33 cellular contexts compared by ENCODE assay signal in genomic region chr4:149072359-149072758, GRCh38.
"Had no signal": no experiment of that assay in that cellular context is flagged by ENCODE, and none has a peak within 500 bp of the region (broad histone marks: within the 10 kb centered on the region; RNA-seq: fewer than 3 reads in every experiment).

No MANE protein-coding gene starts in this region.

- H3K9me3 ChIP-seq: adrenal gland, body of pancreas, breast epithelium had no signal

- H3K4me1 ChIP-seq: adrenal gland, body of pancreas, breast epithelium had no signal

- H3K36me3 ChIP-seq: adrenal gland, brain microvascular endothelial cell, breast epithelium had no signal

- H3K9me3 Mint-ChIP-seq: activated CD4-positive, alpha-beta T cell treated with anti-CD3 and anti-CD28 coated beads, Interleukin-2, amount 10 ng/mL, durations not matched to agents 24 days and 14 days; activated CD8-positive, alpha-beta T cell treated with anti-CD3 and anti-CD28 coated beads for 36 hours; activated T-helper 1 cell treated with anti-CD3 and anti-CD28 coated beads, Interleukin-12 subunit alpha, Interleukin-12 subunit beta, Interleukin-2, Interleukin-4 antibody, amounts not matched to agents 30 ng/mL and 10 ng/mL and 1 ng/mL, durations not matched to agents 14 hours and 24 hours and 36 hours; T-helper 2 cell treated with Interferon-gamma antibody and Interleukin-4, amounts not matched to agents 5 μg/mL and 100 μg/mL, for 36 hours had no signal

- H3K4me3 ChIP-seq: adrenal gland, body of pancreas, breast epithelium had no signal

- H3K27me3 Mint-ChIP-seq: activated B cell treated with CpG ODN at 0.5 μM for 24 hours; activated CD4-positive, alpha-beta memory T cell treated with anti-CD3 and anti-CD28 coated beads for 36 hours; activated CD4-positive, alpha-beta T cell treated with anti-CD3 and anti-CD28 coated beads, Interleukin-2, amount 10 ng/mL, durations not matched to agents 24 days and 14 days; activated CD8-positive, alpha-beta T cell treated with anti-CD3 and anti-CD28 coated beads for 36 hours had no signal

- H3K27ac ChIP-seq: adrenal gland, body of pancreas, brain microvascular endothelial cell, breast epithelium, VCaP had no signal

- H3K27ac Mint-ChIP-seq: activated B cell treated with CpG ODN at 0.5 μM for 24 hours; activated CD4-positive, alpha-beta memory T cell treated with anti-CD3 and anti-CD28 coated beads for 36 hours; activated CD4-positive, alpha-beta T cell treated with anti-CD3 and anti-CD28 coated beads, Interleukin-2, amount 10 ng/mL, durations not matched to agents 24 days and 14 days; activated CD8-positive, alpha-beta T cell treated with anti-CD3 and anti-CD28 coated beads for 36 hours; activated naive CD4-positive, alpha-beta T cell treated with anti-CD3 and anti-CD28 coated beads for 36 hours; activated naive CD4-positive, alpha-beta T cell treated with anti-CD3 and anti-CD28 coated beads, Interleukin-2, amount 50 U/mL, for 72 hours; activated naive CD8-positive, alpha-beta T cell treated with anti-CD3 and anti-CD28 coated beads for 36 hours; activated T-cell treated with anti-CD3 and anti-CD28 coated beads, Interleukin-2, amount 50 U/mL, for 72 hours; activated T-helper 1 cell treated with anti-CD3 and anti-CD28 coated beads, Interleukin-12 subunit alpha, Interleukin-12 subunit beta, Interleukin-2, Interleukin-4 antibody, amounts not matched to agents 30 ng/mL and 10 ng/mL and 1 ng/mL, durations not matched to agents 14 hours and 24 hours and 36 hours; activated T-helper 17 cell treated with anti-CD3 and anti-CD28 coated beads, Interleukin-2, amount 50 U/mL, for 72 hours; T-helper 2 cell treated with Interferon-gamma antibody and Interleukin-4, amounts not matched to agents 5 μg/mL and 100 μg/mL, for 36 hours had no signal

- DNase-seq: activated B cell treated with CpG ODN at 0.5 μM for 24 hours; activated CD4-positive, alpha-beta memory T cell treated with anti-CD3 and anti-CD28 coated beads for 36 hours; activated CD4-positive, alpha-beta T cell treated with anti-CD3 and anti-CD28 coated beads for 4 hours; activated CD4-positive, alpha-beta T cell treated with anti-CD3 and anti-CD28 coated beads, Interleukin-2, amount 10 ng/mL, durations not matched to agents 24 days and 14 days; activated CD4-positive, alpha-beta T cell treated with anti-CD3 and anti-CD28 coated beads, Interleukin-2, amount 50 U/mL, for 1 hour; activated CD4-positive, alpha-beta T cell treated with anti-CD3 and anti-CD28 coated beads, Interleukin-2, amount 50 U/mL, for 4 hours; activated CD4-positive, CD25-positive, alpha-beta regulatory T cell treated with anti-CD3 and anti-CD28 coated beads, Interleukin-2, amount 50 U/mL, for 72 hours; activated CD8-positive, alpha-beta memory T cell treated with anti-CD3 and anti-CD28 coated beads, Interleukin-2, amount 50 U/mL, for 4 hours; activated CD8-positive, alpha-beta T cell treated with anti-CD3 and anti-CD28 coated beads for 36 hours; activated effector memory CD4-positive, alpha-beta T cell treated with anti-CD3 and anti-CD28 coated beads, Interleukin-2, amount 50 U/mL, for 16 hours; activated gamma-delta T cell treated with Interleukin-2 at 50 U/mL for 16 hours; activated naive CD4-positive, alpha-beta T cell; activated naive CD4-positive, alpha-beta T cell treated with anti-CD3 and anti-CD28 coated beads for 36 hours; activated naive CD4-positive, alpha-beta T cell treated with anti-CD3 and anti-CD28 coated beads, Interleukin-2, amount 50 U/mL, for 16 hours; activated naive CD8-positive, alpha-beta T cell treated with anti-CD3 and anti-CD28 coated beads for 36 hours; activated T-cell treated with anti-CD3 and anti-CD28 coated beads for 4 hours; activated T-cell treated with anti-CD3 and anti-CD28 coated beads, Interleukin-2, amount 50 U/mL, for 1 hour; activated T-cell treated with anti-CD3 and anti-CD28 coated beads, Interleukin-2, amount 50 U/mL, for 4 hours; activated T-cell treated with anti-CD3 and anti-CD28 coated beads, Interleukin-2, amount 50 U/mL, for 72 hours; adrenal gland; amniotic stem cell; aorta; body of pancreas; brain microvascular endothelial cell; central memory CD4-positive, alpha-beta T cell; T-helper 2 cell; T-helper 9 cell had no signal

- H3K4me1 Mint-ChIP-seq: activated B cell treated with CpG ODN at 0.5 μM for 24 hours; activated CD4-positive, alpha-beta T cell treated with anti-CD3 and anti-CD28 coated beads, Interleukin-2, amount 10 ng/mL, durations not matched to agents 24 days and 14 days; activated naive CD8-positive, alpha-beta T cell treated with anti-CD3 and anti-CD28 coated beads for 36 hours; activated T-helper 17 cell treated with anti-CD3 and anti-CD28 coated beads, Interleukin-2, amount 50 U/mL, for 72 hours had no signal

- H3K4me3 Mint-ChIP-seq: activated B cell treated with CpG ODN at 0.5 μM for 24 hours; activated CD4-positive, alpha-beta memory T cell treated with anti-CD3 and anti-CD28 coated beads for 36 hours; activated CD4-positive, alpha-beta T cell treated with anti-CD3 and anti-CD28 coated beads, Interleukin-2, amount 10 ng/mL, durations not matched to agents 24 days and 14 days; activated CD8-positive, alpha-beta T cell treated with anti-CD3 and anti-CD28 coated beads for 36 hours; activated naive CD4-positive, alpha-beta T cell treated with anti-CD3 and anti-CD28 coated beads for 36 hours; activated naive CD8-positive, alpha-beta T cell treated with anti-CD3 and anti-CD28 coated beads for 36 hours; activated T-cell treated with anti-CD3 and anti-CD28 coated beads, Interleukin-2, amount 50 U/mL, for 4 hours; activated T-cell treated with anti-CD3 and anti-CD28 coated beads, Interleukin-2, amount 50 U/mL, for 72 hours; activated T-helper 1 cell treated with anti-CD3 and anti-CD28 coated beads, Interleukin-12 subunit alpha, Interleukin-12 subunit beta, Interleukin-2, Interleukin-4 antibody, amounts not matched to agents 30 ng/mL and 10 ng/mL and 1 ng/mL, durations not matched to agents 14 hours and 24 hours and 36 hours; activated T-helper 17 cell treated with anti-CD3 and anti-CD28 coated beads, Interleukin-2, amount 50 U/mL, for 72 hours; T-helper 2 cell treated with Interferon-gamma antibody and Interleukin-4, amounts not matched to agents 5 μg/mL and 100 μg/mL, for 36 hours had no signal

- H3K27me3 ChIP-seq: adrenal gland, body of pancreas, brain microvascular endothelial cell, breast epithelium had no signal

- H3K36me3 Mint-ChIP-seq: activated CD4-positive, alpha-beta memory T cell treated with anti-CD3 and anti-CD28 coated beads for 36 hours; activated naive CD4-positive, alpha-beta T cell treated with anti-CD3 and anti-CD28 coated beads, Interleukin-2, amount 50 U/mL, for 72 hours; activated naive CD8-positive, alpha-beta T cell treated with anti-CD3 and anti-CD28 coated beads for 36 hours had no signal
